In the genomic region with DNA sequence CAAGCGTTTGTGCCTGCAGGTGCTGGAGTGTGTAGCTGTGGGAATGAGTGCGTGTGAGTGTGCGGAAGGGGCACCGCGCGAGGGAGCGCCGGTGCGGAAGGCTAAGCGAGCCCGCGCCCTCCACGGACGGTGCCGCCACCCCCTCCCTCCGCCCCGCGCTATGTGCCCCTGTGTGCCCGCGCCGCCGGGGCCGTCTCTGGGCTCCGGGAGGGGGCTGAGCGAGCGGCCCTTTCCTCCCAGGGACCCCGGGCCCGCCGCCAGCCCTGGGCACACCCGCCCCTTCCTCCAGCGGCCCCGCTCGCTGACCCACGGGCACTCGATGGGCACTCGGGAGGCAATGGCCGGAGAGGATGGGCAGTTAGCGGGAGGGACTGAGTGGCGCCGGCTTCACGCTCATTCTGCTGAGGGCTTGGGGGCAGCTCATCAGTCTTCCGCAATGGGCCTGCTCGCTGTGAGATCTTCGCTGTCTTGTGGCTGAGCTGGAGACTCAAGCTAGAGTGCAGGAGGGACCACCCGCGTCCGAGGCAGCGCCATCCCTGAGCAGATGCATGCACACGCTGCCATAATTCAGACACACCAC, we compare ENCODE assay signal across 11 cellular contexts. TPM values are rescaled to one million over a fixed set of nuclear protein-coding genes. Genes with fewer than 3 reads are reported as not detected.
A peak's percentile ranks its signal among the peaks of the same experiment; 100 is the strongest.
DNase-seq lines count a peak whose midpoint lies in the region; ATAC-seq and TF ChIP-seq lines count a peak whose summit lies in the region.
"Had no signal": no experiment of that assay in that cellular context is flagged by ENCODE, and none has a peak within 500 bp of the region (broad histone marks: within the 10 kb centered on the region; RNA-seq: fewer than 3 reads in every experiment).

No MANE protein-coding gene starts in this region.

- H3K27me3 ChIP-seq in breast epithelium (peaks cover 0 to 25% of the 10 kb centered on the region in 2 donors), mammary epithelial cell (ENCODE audit: insufficient read depth, low read length) (peaks cover 5% of the 10 kb centered on the region), mucosa of rectum (ENCODE audit: control insufficient read depth in 2 of 2, insufficient read depth in 2 of 2, low read length in 2 of 2) (peaks cover 41 to 49% of the 10 kb centered on the region in 2 donors)

- H3K9me3 ChIP-seq in breast epithelium (no peaks in the 10 kb centered on the region), mammary epithelial cell (replicated peaks; ENCODE audit: insufficient read depth, low read length) (no peaks in the 10 kb centered on the region), mucosa of rectum (ENCODE audit: control insufficient read depth in 2 of 2, low read length in 2 of 2) (no peaks in the 10 kb centered on the region)

- CTCF ChIA-PET in MCF 10A (lab: Yijun Ruan, JAX): no interaction called here
- CTCF ChIA-PET in mammary epithelial cell (lab: Charles Lee; ENCODE audit: low non-redundant PET): no interaction called here

- TF ChIP-seq CTCF in breast epithelium (IDR thresholded peaks at IDR 0.05) (no peak), MCF 10A (IDR thresholded peaks at IDR 0.05; ENCODE audit: unreplicated experiment) (no peak), mammary epithelial cell (conservative IDR thresholded peaks at IDR 0.05 in 1 of 2, IDR thresholded peaks at IDR 0.05 in 1 of 2; ENCODE audit: extremely low read depth in 1 of 2, insufficient read depth in 1 of 2, low read depth in 1 of 2, low read length in 2 of 2) (no peak), type B pancreatic cell (conservative IDR thresholded peaks at IDR 0.05) (no peak)

- no peak overlapping the region for H2AFZ ChIP-seq in mammary epithelial cell (ENCODE audit: low read depth, low read length)

- H3K27ac Mint-ChIP-seq in MCF 10A (ENCODE audit: low read depth, unreplicated experiment): no peak overlapping the region
- H3K27ac Mint-ChIP-seq in type B pancreatic cell: peak overlapping the region; percentile 71

- POLR2A ChIA-PET in MCF 10A (lab: Yijun Ruan, JAX): no interaction called here

- no peaks in the 10 kb centered on the region for H3K79me2 ChIP-seq in mammary epithelial cell (ENCODE audit: insufficient read depth, low read length)

- DNase-seq in breast epithelium (ENCODE audit: low spot score in 2 of 2) (no peak), MCF 10A (ENCODE audit: unreplicated experiment) (no peak), mammary epithelial cell (no peak), type B pancreatic cell (ENCODE audit: extremely low spot score, unreplicated experiment) (no peak), DMS153 (lab: John Stamatoyannopoulos, UW) (no peak)
- DNase-seq: amniotic stem cell, COR-L47, NCI-H2227 treated with DMSO at 0.1 percent for 48 hours had no signal

- dilution Hi-C loops in mammary epithelial cell (cut with HindIII; ENCODE audit: low sequenced_read_pairs): no loop called here

- in situ Hi-C loops in mammary epithelial cell (cut with MboI; ENCODE audit: low sequenced_read_pairs in 2 of 2): no loop called here

- H3K27ac ChIP-seq in breast epithelium: no peak overlapping the region
- no peak overlapping the region for H3K27ac ChIP-seq in mammary epithelial cell (ENCODE audit: insufficient read depth, low read depth, low read length)
- no peak overlapping the region for H3K27ac ChIP-seq in mucosa of rectum (ENCODE audit: low read depth in 2 of 2, low read length in 2 of 2)

- peak overlapping the region in 2 of 3 donors; percentile 26 to 56 for H3K4me3 ChIP-seq in breast epithelium
- H3K4me3 ChIP-seq in mammary epithelial cell (replicated peaks in 1 of 3; ENCODE audit: insufficient read depth in 1 of 3, low read depth in 2 of 3, low read length in 3 of 3): peak overlapping the region in 1 of 3 experiments; percentile 10
- H3K4me3 ChIP-seq in mucosa of rectum (ENCODE audit: low read length in 2 of 2): peak overlapping the region; percentile 1 to 57

- H3K36me3 Mint-ChIP-seq in MCF 10A (ENCODE audit: insufficient read depth, unreplicated experiment) (no peaks in the 10 kb centered on the region), type B pancreatic cell (peaks cover 4% of the 10 kb centered on the region)

- peaks cover 19% of the 10 kb centered on the region for H3K4me1 Mint-ChIP-seq in MCF 10A (ENCODE audit: insufficient read depth, unreplicated experiment)
- peaks cover 33% of the 10 kb centered on the region for H3K4me1 Mint-ChIP-seq in type B pancreatic cell (ENCODE audit: unreplicated experiment)

- H3K4me3 Mint-ChIP-seq in MCF 10A (ENCODE audit: unreplicated experiment): no peak overlapping the region
- H3K4me3 Mint-ChIP-seq in type B pancreatic cell: peak overlapping the region; percentile 89

- no peaks in the 10 kb centered on the region for H4K20me1 ChIP-seq in mammary epithelial cell (ENCODE audit: insufficient read depth, low read length)

- no peaks in the 10 kb centered on the region for H3K36me3 ChIP-seq in breast epithelium
- no peaks in the 10 kb centered on the region for H3K36me3 ChIP-seq in mammary epithelial cell (ENCODE audit: insufficient read depth, low read length)
- H3K36me3 ChIP-seq in mucosa of rectum (ENCODE audit: control insufficient read depth in 2 of 2, insufficient read depth in 2 of 2, low read length in 2 of 2): no peaks in the 10 kb centered on the region

- intact Hi-C loops in breast epithelium (cut with DNase I; ENCODE audit: low total_unique reads): no loop called here
- intact Hi-C loops in MCF 10A (cut with micrococcal nuclease): no loop called here
- intact Hi-C loops in mammary epithelial cell (cut with micrococcal nuclease): no loop called here

- H3K27me3 Mint-ChIP-seq in MCF 10A (ENCODE audit: insufficient read depth, unreplicated experiment) (peaks cover 29% of the 10 kb centered on the region), type B pancreatic cell (peaks cover 97% of the 10 kb centered on the region)

- TF ChIP-seq POLR2A in breast epithelium (IDR thresholded peaks at IDR 0.05): no peak

- H3K9me3 Mint-ChIP-seq in MCF 10A (ENCODE audit: unreplicated experiment): no peaks in the 10 kb centered on the region
- H3K9me3 Mint-ChIP-seq in type B pancreatic cell: no peaks in the 10 kb centered on the region

- H3K9ac ChIP-seq in mammary epithelial cell (ENCODE audit: insufficient read depth, low read length): no peak overlapping the region
- H3K9ac ChIP-seq in mucosa of rectum (ENCODE audit: low read depth in 1 of 2, low read length in 2 of 2): no peak overlapping the region

- WGBS in mammary epithelial cell (ENCODE audit: low coverage, missing lambda C conversion rate): no CpG with 5 or more reads among the region's 49 CpGs

- peaks cover 5 to 15% of the 10 kb centered on the region in 2 donors for H3K4me1 ChIP-seq in breast epithelium
- H3K4me1 ChIP-seq in mammary epithelial cell (ENCODE audit: insufficient read depth, low read length): peaks cover 15% of the 10 kb centered on the region
- peaks cover 14 to 16% of the 10 kb centered on the region in 2 donors for H3K4me1 ChIP-seq in mucosa of rectum (ENCODE audit: control insufficient read depth in 2 of 2, insufficient read depth in 2 of 2, low read length in 2 of 2)

- ATAC-seq in HG03378 (IDR thresholded peaks at IDR 0.05; ENCODE audit: unreplicated experiment) (no peak), HG02981 (IDR thresholded peaks at IDR 0.05; ENCODE audit: unreplicated experiment) (no peak)

- BruUV-seq in MCF 10A (replicated peaks; lab: Mats Ljungman, UMichigan) (no TSS peak), mammary epithelial cell (replicated peaks; lab: Mats Ljungman, UMichigan) (no TSS peak)

- H3K4me2 ChIP-seq in mammary epithelial cell (ENCODE audit: insufficient read depth, low read depth, low read length): peak overlapping the region; percentile 29

RNA-seq across cellular contexts. Expression of a gene that starts 8.6 kb away (rescaled TPM):
- total RNA-seq in breast epithelium (1 to 10 TPM; 1.3 to 4.9 (median 2.9) TPM), MCF 10A (2022) (1.5 and 1.7 TPM in 2 replicates), mammary epithelial cell (1 to 10 TPM in 1 of 2 donors, under 1 TPM in 1; 0.83 to 3.8 TPM), type B pancreatic cell (ENCODE audit: low replicate concordance) (3.2 and 14.2 TPM in 2 replicates)
- polyA plus RNA-seq in mammary epithelial cell: 1.3 TPM
- 0.83 TPM for polyA minus RNA-seq in mammary epithelial cell

RNA-seq across cellular contexts. Expression of a gene that starts 43.1 kb away (rescaled TPM):
- total RNA-seq in breast epithelium: 10 to 100 TPM in 1 of 3 donors, 1 to 10 TPM in 1, under 1 TPM in 1; 0.15 to 11.1 (median 1.1) TPM
- 0.47 and 0.59 TPM in 2 replicates for total RNA-seq in MCF 10A (2022)
- 10 to 100 TPM; 10.3 to 14.3 TPM for total RNA-seq in mammary epithelial cell
- 5.4 TPM for polyA plus RNA-seq in mammary epithelial cell
- polyA minus RNA-seq in mammary epithelial cell: 2.1 TPM
- total RNA-seq in type B pancreatic cell (ENCODE audit: low replicate concordance): 0.52 and 1.1 TPM in 2 replicates
